ENCODE assay signal across 1 cellular context in the genomic region with DNA sequence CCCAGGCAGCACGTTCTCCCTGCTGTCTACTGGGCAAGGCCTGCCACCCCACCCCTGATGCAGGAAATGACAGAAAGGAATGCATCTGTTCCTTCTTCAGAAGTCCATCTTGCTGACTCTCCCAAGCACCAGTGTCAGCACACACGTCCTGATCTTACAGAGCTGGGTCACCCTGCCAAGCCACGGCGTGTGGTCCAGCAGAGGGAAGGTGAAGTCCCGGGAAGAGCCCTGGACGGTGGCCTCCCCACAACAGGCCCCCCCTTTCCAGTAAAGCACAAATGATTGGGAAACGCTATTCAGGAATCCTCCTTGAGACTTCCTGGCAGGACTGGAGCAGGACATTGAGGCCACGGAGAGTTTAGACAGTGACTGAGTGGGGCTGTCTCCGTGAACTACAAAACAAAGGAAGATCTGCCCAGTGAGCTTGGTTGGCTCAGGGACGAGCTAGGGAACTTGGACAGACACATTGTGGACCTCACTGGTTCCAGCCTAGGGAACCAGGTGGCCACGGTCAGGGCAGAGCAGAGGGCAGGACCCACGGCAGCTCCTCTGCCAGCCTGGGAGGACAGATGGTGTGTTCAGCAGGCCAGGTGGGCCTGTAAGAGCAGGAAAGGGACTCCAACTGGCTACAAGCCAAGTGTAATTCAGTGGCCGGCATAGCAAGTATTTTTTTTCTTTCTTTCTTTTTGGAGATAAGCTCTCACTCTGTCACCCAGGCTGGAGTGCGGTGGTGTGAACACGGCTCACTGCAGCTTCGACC.
TF ChIP-seq lines count a peak whose summit lies in the region.

No MANE protein-coding gene starts in this region.

TF ChIP-seq in GM23338, 12 proteins besides CTCF, POLR2A, EP300 and RAD21 (continued from another document):
- TF ChIP-seq, protein P1, sequence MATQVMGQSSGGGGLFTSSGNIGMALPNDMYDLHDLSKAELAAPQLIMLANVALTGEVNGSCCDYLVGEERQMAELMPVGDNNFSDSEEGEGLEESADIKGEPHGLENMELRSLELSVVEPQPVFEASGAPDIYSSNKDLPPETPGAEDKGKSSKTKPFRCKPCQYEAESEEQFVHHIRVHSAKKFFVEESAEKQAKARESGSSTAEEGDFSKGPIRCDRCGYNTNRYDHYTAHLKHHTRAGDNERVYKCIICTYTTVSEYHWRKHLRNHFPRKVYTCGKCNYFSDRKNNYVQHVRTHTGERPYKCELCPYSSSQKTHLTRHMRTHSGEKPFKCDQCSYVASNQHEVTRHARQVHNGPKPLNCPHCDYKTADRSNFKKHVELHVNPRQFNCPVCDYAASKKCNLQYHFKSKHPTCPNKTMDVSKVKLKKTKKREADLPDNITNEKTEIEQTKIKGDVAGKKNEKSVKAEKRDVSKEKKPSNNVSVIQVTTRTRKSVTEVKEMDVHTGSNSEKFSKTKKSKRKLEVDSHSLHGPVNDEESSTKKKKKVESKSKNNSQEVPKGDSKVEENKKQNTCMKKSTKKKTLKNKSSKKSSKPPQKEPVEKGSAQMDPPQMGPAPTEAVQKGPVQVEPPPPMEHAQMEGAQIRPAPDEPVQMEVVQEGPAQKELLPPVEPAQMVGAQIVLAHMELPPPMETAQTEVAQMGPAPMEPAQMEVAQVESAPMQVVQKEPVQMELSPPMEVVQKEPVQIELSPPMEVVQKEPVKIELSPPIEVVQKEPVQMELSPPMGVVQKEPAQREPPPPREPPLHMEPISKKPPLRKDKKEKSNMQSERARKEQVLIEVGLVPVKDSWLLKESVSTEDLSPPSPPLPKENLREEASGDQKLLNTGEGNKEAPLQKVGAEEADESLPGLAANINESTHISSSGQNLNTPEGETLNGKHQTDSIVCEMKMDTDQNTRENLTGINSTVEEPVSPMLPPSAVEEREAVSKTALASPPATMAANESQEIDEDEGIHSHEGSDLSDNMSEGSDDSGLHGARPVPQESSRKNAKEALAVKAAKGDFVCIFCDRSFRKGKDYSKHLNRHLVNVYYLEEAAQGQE (IDR thresholded peaks at IDR 0.05; ENCODE audit: unreplicated experiment), result no peak
- TF ChIP-seq, protein P2, sequence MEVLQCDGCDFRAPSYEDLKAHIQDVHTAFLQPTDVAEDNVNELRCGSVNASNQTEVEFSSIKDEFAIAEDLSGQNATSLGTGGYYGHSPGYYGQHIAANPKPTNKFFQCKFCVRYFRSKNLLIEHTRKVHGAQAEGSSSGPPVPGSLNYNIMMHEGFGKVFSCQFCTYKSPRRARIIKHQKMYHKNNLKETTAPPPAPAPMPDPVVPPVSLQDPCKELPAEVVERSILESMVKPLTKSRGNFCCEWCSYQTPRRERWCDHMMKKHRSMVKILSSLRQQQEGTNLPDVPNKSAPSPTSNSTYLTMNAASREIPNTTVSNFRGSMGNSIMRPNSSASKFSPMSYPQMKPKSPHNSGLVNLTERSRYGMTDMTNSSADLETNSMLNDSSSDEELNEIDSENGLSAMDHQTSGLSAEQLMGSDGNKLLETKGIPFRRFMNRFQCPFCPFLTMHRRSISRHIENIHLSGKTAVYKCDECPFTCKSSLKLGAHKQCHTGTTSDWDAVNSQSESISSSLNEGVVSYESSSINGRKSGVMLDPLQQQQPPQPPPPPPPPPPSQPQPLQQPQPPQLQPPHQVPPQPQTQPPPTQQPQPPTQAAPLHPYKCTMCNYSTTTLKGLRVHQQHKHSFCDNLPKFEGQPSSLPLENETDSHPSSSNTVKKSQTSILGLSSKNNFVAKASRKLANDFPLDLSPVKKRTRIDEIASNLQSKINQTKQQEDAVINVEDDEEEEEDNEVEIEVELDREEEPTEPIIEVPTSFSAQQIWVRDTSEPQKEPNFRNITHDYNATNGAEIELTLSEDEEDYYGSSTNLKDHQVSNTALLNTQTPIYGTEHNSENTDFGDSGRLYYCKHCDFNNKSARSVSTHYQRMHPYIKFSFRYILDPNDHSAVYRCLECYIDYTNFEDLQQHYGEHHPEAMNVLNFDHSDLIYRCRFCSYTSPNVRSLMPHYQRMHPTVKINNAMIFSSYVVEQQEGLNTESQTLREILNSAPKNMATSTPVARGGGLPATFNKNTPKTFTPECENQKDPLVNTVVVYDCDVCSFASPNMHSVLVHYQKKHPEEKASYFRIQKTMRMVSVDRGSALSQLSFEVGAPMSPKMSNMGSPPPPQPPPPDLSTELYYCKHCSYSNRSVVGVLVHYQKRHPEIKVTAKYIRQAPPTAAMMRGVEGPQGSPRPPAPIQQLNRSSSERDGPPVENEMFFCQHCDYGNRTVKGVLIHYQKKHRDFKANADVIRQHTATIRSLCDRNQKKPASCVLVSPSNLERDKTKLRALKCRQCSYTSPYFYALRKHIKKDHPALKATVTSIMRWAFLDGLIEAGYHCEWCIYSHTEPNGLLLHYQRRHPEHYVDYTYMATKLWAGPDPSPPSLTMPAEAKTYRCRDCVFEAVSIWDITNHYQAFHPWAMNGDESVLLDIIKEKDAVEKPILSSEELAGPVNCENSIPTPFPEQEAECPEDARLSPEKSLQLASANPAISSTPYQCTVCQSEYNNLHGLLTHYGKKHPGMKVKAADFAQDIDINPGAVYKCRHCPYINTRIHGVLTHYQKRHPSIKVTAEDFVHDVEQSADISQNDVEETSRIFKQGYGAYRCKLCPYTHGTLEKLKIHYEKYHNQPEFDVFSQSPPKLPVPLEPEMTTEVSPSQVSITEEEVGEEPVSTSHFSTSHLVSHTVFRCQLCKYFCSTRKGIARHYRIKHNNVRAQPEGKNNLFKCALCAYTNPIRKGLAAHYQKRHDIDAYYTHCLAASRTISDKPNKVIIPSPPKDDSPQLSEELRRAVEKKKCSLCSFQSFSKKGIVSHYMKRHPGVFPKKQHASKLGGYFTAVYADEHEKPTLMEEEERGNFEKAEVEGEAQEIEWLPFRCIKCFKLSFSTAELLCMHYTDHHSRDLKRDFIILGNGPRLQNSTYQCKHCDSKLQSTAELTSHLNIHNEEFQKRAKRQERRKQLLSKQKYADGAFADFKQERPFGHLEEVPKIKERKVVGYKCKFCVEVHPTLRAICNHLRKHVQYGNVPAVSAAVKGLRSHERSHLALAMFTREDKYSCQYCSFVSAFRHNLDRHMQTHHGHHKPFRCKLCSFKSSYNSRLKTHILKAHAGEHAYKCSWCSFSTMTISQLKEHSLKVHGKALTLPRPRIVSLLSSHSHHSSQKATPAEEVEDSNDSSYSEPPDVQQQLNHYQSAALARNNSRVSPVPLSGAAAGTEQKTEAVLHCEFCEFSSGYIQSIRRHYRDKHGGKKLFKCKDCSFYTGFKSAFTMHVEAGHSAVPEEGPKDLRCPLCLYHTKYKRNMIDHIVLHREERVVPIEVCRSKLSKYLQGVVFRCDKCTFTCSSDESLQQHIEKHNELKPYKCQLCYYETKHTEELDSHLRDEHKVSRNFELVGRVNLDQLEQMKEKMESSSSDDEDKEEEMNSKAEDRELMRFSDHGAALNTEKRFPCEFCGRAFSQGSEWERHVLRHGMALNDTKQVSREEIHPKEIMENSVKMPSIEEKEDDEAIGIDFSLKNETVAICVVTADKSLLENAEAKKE (CRISPR knock-in tag; IDR thresholded peaks at IDR 0.05), result no peak
- TF ChIP-seq CREB1 (CRISPR knock-in tag; IDR thresholded peaks at IDR 0.05; ENCODE audit: low read depth) (no peak), ZNF331 (CRISPR knock-in tag; IDR thresholded peaks at IDR 0.05; ENCODE audit: low read depth) (no peak), POLR2AphosphoS5 (IDR thresholded peaks at IDR 0.05; ENCODE audit: low read depth) (no peak), ZNF114 (CRISPR knock-in tag; IDR thresholded peaks at IDR 0.05) (no peak)
- TF ChIP-seq, protein P3, sequence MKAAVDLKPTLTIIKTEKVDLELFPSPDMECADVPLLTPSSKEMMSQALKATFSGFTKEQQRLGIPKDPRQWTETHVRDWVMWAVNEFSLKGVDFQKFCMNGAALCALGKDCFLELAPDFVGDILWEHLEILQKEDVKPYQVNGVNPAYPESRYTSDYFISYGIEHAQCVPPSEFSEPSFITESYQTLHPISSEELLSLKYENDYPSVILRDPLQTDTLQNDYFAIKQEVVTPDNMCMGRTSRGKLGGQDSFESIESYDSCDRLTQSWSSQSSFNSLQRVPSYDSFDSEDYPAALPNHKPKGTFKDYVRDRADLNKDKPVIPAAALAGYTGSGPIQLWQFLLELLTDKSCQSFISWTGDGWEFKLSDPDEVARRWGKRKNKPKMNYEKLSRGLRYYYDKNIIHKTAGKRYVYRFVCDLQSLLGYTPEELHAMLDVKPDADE (IDR thresholded peaks at IDR 0.05), result no peak
